ENCODE assay signal across 23 cellular contexts in genomic region chrX:10477525-10477924, GRCh38.
DNase-seq lines count a peak whose midpoint lies in the region; ATAC-seq, FAIRE-seq and TF ChIP-seq lines count a peak whose summit lies in the region.
"Had no signal": no experiment of that assay in that cellular context is flagged by ENCODE, and none has a peak within 500 bp of the region (broad histone marks: within the 10 kb centered on the region; RNA-seq: fewer than 3 reads in every experiment).

No MANE protein-coding gene starts in this region.

- H3K27ac ChIP-seq in HepG2 (ENCODE audit: extremely low read length, insufficient read depth, low read length): no peak overlapping the region
- no peak overlapping the region for H3K27ac ChIP-seq in right lobe of liver
- no peak overlapping the region for H3K27ac ChIP-seq in astrocyte (ENCODE audit: low read depth, low read length)
- no peak overlapping the region for H3K27ac ChIP-seq in osteoblast (ENCODE audit: low read depth, low read length)
- H3K27ac ChIP-seq: BLaER1, C4-2B had no signal

- H2AFZ ChIP-seq in HepG2 (ENCODE audit: low read length) (no peak overlapping the region), astrocyte (ENCODE audit: low read depth, low read length) (no peak overlapping the region), osteoblast (ENCODE audit: low read length) (no peak overlapping the region)

- no peak overlapping the region for H3K4me3 Mint-ChIP-seq in astrocyte (ENCODE audit: unreplicated experiment)
- H3K4me3 Mint-ChIP-seq: B cell; CD4-positive, CD25-positive, alpha-beta regulatory T cell; CD8-positive, alpha-beta T cell; HFFc6 had no signal

- intact Hi-C loops in HepG2 (cut with micrococcal nuclease; ENCODE audit: unreplicated experiment) (no loop called here), right lobe of liver (cut with DNase I) (no loop called here)

- TF ChIP-seq POLR2A in HepG2 (IDR thresholded peaks at IDR 0.05; ENCODE audit: insufficient read depth in 1 of 2, low read depth in 2 of 2, low read length in 2 of 2) (no peak), right lobe of liver (IDR thresholded peaks at IDR 0.05) (no peak)

- peak; percentile 32 for FAIRE-seq in HepG2 (lab: Jason Lieb, UNC)
- FAIRE-seq in astrocyte (lab: Jason Lieb, UNC): peak; percentile 62
- FAIRE-seq: GM12891, GM18507, H54 had no signal

- H3K27me3 ChIP-seq in HepG2 (ENCODE audit: control insufficient read depth in 1 of 2, insufficient read depth in 2 of 2, low read length in 2 of 2) (no peaks in the 10 kb centered on the region), right lobe of liver (no peaks in the 10 kb centered on the region), astrocyte (ENCODE audit: insufficient read depth, low read length) (no peaks in the 10 kb centered on the region), osteoblast (ENCODE audit: insufficient read depth, low read length) (no peaks in the 10 kb centered on the region)

- H3K9me3 ChIP-seq in HepG2 (ENCODE audit: low read length) (no peaks in the 10 kb centered on the region), right lobe of liver (no peaks in the 10 kb centered on the region), astrocyte (ENCODE audit: insufficient read depth, low read depth, low read length) (no peaks in the 10 kb centered on the region), osteoblast (ENCODE audit: low read depth, low read length) (no peaks in the 10 kb centered on the region)
- H3K9me3 ChIP-seq: Caco-2, HAP-1 had no signal

- no peak overlapping the region for H3K9ac ChIP-seq in HepG2 (ENCODE audit: insufficient read depth, low read depth, low read length)
- H3K9ac ChIP-seq in astrocyte (ENCODE audit: low read length): no peak overlapping the region
- H3K9ac ChIP-seq: BLaER1 had no signal

- no peak for TF ChIP-seq RAD21 in HepG2 (CRISPR knock-in tag; IDR thresholded peaks at IDR 0.05)

- CTCF ChIA-PET in HepG2 (lab: Yijun Ruan, JAX; ENCODE audit: low intra/inter-chr PET ratio, low total read pairs): no interaction called here

- H3K4me1 ChIP-seq in HepG2 (ENCODE audit: insufficient read depth, low read length) (peaks cover 14% of the 10 kb centered on the region; the same call in 1 of the 2 replicates), right lobe of liver (no peaks in the 10 kb centered on the region), astrocyte (ENCODE audit: insufficient read depth, low read length) (no peaks in the 10 kb centered on the region), osteoblast (ENCODE audit: insufficient read depth, low read length) (no peaks in the 10 kb centered on the region)
- H3K4me1 ChIP-seq: Caco-2, HAP-1 had no signal

- H3K79me2 ChIP-seq in HepG2 (ENCODE audit: insufficient read depth, low read length): no peaks in the 10 kb centered on the region
- H3K79me2 ChIP-seq in astrocyte (ENCODE audit: insufficient read depth, low read length): no peaks in the 10 kb centered on the region
- H3K79me2 ChIP-seq in osteoblast (ENCODE audit: insufficient read depth, low read length): no peaks in the 10 kb centered on the region

- TF ChIP-seq CTCF in HepG2 (CRISPR knock-in tag; IDR thresholded peaks at IDR 0.05): no peak
- no peak for TF ChIP-seq CTCF in right lobe of liver (IDR thresholded peaks at IDR 0.05)
- no peak for TF ChIP-seq CTCF in astrocyte (IDR thresholded peaks at IDR 0.05; ENCODE audit: insufficient read depth, low read depth, low read length)
- no peak for TF ChIP-seq CTCF in osteoblast (IDR thresholded peaks at IDR 0.05; ENCODE audit: extremely low read depth, low read depth, low read length)

- H3K27me3 Mint-ChIP-seq in astrocyte (ENCODE audit: low read depth, unreplicated experiment): no peaks in the 10 kb centered on the region
- H3K27me3 Mint-ChIP-seq: B cell had no signal

- 0% methylated on average over 1 of the region's 3 CpGs for WGBS in HepG2 (ENCODE audit: low lambda C conversion rate)
- 44% methylated on average over 3 of the region's 3 CpGs for whole genome bisulfite sequencing in right lobe of liver (ENCODE audit: insufficient coverage, low coverage, low lambda C conversion rate, missing lambda C conversion rate)

- in situ Hi-C loops in HepG2 (cut with HindIII; ENCODE audit: extremely low pct_ligation_motif_present, low pct_unique_long_range_greater_than_20kb): no loop called here

- no peak overlapping the region for H3K27ac Mint-ChIP-seq in astrocyte (ENCODE audit: unreplicated experiment)
- H3K27ac Mint-ChIP-seq: B cell; CD4-positive, CD25-positive, alpha-beta regulatory T cell; CD8-positive, alpha-beta T cell; HFFc6 had no signal

- POLR2A ChIA-PET in HepG2 (lab: Yijun Ruan, JAX): no interaction called here

- H3K9me3 Mint-ChIP-seq in astrocyte (ENCODE audit: unreplicated experiment): no peaks in the 10 kb centered on the region
- H3K9me3 Mint-ChIP-seq: CD8-positive, alpha-beta T cell; HFFc6 had no signal

- no peak for ATAC-seq in HepG2
- ATAC-seq in right lobe of liver: no peak
- ATAC-seq: CD8-positive, alpha-beta T cell had no signal

- H3K4me3 ChIP-seq in HepG2 (replicated peaks in 1 of 3; ENCODE audit: insufficient read depth in 1 of 3, low read depth in 2 of 3, low read length in 3 of 3) (no peak overlapping the region), right lobe of liver (no peak overlapping the region), astrocyte (ENCODE audit: insufficient read depth, low read depth, low read length) (no peak overlapping the region), osteoblast (ENCODE audit: insufficient read depth, low read length) (no peak overlapping the region)
- H3K4me3 ChIP-seq: BLaER1, HAP-1 had no signal

- TF ChIP-seq EP300 in HepG2 (IDR thresholded peaks at IDR 0.05; ENCODE audit: low read depth in 2 of 2, low read length in 2 of 2): no peak
- no peak for TF ChIP-seq EP300 in HepG2 (CRISPR knock-in tag; IDR thresholded peaks at IDR 0.05; ENCODE audit: borderline replicate concordance)

- H4K20me1 ChIP-seq in HepG2 (ENCODE audit: insufficient read depth, low read length): no peaks in the 10 kb centered on the region
- H4K20me1 ChIP-seq in astrocyte (ENCODE audit: insufficient read depth, low read length): no peaks in the 10 kb centered on the region
- H4K20me1 ChIP-seq in osteoblast (ENCODE audit: insufficient read depth, low read length): no peaks in the 10 kb centered on the region
- H4K20me1 ChIP-seq: BLaER1 had no signal

- H3K4me1 Mint-ChIP-seq in astrocyte (ENCODE audit: low read depth, unreplicated experiment): no peaks in the 10 kb centered on the region

- H3K4me2 ChIP-seq in HepG2 (ENCODE audit: low read depth, low read length): no peak overlapping the region
- no peak overlapping the region for H3K4me2 ChIP-seq in astrocyte (ENCODE audit: low read length)
- H3K4me2 ChIP-seq in osteoblast (ENCODE audit: insufficient read depth, low read length): no peak overlapping the region
- H3K4me2 ChIP-seq: BLaER1 had no signal

- H3K36me3 ChIP-seq in HepG2 (replicated peaks in 1 of 2; ENCODE audit: control insufficient read depth in 1 of 2, insufficient read depth in 2 of 2, low read length in 2 of 2) (no peaks in the 10 kb centered on the region), right lobe of liver (no peaks in the 10 kb centered on the region), astrocyte (ENCODE audit: insufficient read depth, low read length) (peaks cover 20% of the 10 kb centered on the region), osteoblast (ENCODE audit: insufficient read depth, low read length) (peaks cover 27% of the 10 kb centered on the region)
- H3K36me3 ChIP-seq: BLaER1 had no signal

- H3K36me3 Mint-ChIP-seq in astrocyte (ENCODE audit: low read depth, unreplicated experiment): no peaks in the 10 kb centered on the region
- H3K36me3 Mint-ChIP-seq: CD4-positive, CD25-positive, alpha-beta regulatory T cell; CD8-positive, alpha-beta T cell had no signal

- DNase-seq in HepG2 (ENCODE audit: low spot score): peak; percentile 3
- no peak for DNase-seq in right lobe of liver
- DNase-seq in astrocyte (ENCODE audit: low read depth): no peak
- DNase-seq in cerebellar cortex (ENCODE audit: low spot score): peak; percentile 4
- DNase-seq in activated CD4-positive, alpha-beta T cell treated with anti-CD3 and anti-CD28 coated beads, Interleukin-2, amount 50 U/mL, for 1 hour: no peak
- no peak for DNase-seq in osteoblast (ENCODE audit: insufficient read length, low spot score, missing footprints)
- DNase-seq in DMS53 (lab: John Stamatoyannopoulos, UW): no peak
- DNase-seq: Caco-2; CD4-positive, CD25-positive, alpha-beta regulatory T cell; CD8-positive, alpha-beta T cell; DMS153; DMS79; EL; GF-D8; GOT3; HFFc6 had no signal

- no TSS peak for BruUV-seq in HepG2 (replicated peaks; lab: Mats Ljungman, UMichigan)

TF ChIP-seq in HepG2, 621 proteins besides CTCF, POLR2A, EP300 and RAD21 (continues in another document):
- TF ChIP-seq SRSF1 (optimal IDR thresholded peaks at IDR 0.05; ENCODE audit: low read depth, low read length) (no peak), ZNF10 (CRISPR knock-in tag; IDR thresholded peaks at IDR 0.05; ENCODE audit: borderline replicate concordance, low read depth) (no peak), PRDM15 (CRISPR knock-in tag; IDR thresholded peaks at IDR 0.05) (no peak), CEBPB (IDR thresholded peaks at IDR 0.05; ENCODE audit: borderline replicate concordance, low read depth, low read length) (no peak), NCOA5 (CRISPR knock-in tag; IDR thresholded peaks at IDR 0.05) (no peak), RBM39 (IDR thresholded peaks at IDR 0.05; ENCODE audit: low read depth, low read length, poor library complexity, severe bottlenecking) (no peak)

Comparison
In these comparisons a context has a peak if more than half of its experiments do, and no peak if none do; other contexts are left out.
1. DNase-seq: peak in HepG2 (single experiment) and cerebellar cortex (single experiment); none in right lobe of liver (0 of 3), astrocyte (single experiment), activated CD4-positive, alpha-beta T cell treated with anti-CD3 and anti-CD28 coated beads, Interleukin-2, amount 50 U/mL, for 1 hour (single experiment), osteoblast (single experiment) and DMS53 (single experiment).